Comparison of ENCODE assay signal across 2 cellular contexts in the genomic region with DNA sequence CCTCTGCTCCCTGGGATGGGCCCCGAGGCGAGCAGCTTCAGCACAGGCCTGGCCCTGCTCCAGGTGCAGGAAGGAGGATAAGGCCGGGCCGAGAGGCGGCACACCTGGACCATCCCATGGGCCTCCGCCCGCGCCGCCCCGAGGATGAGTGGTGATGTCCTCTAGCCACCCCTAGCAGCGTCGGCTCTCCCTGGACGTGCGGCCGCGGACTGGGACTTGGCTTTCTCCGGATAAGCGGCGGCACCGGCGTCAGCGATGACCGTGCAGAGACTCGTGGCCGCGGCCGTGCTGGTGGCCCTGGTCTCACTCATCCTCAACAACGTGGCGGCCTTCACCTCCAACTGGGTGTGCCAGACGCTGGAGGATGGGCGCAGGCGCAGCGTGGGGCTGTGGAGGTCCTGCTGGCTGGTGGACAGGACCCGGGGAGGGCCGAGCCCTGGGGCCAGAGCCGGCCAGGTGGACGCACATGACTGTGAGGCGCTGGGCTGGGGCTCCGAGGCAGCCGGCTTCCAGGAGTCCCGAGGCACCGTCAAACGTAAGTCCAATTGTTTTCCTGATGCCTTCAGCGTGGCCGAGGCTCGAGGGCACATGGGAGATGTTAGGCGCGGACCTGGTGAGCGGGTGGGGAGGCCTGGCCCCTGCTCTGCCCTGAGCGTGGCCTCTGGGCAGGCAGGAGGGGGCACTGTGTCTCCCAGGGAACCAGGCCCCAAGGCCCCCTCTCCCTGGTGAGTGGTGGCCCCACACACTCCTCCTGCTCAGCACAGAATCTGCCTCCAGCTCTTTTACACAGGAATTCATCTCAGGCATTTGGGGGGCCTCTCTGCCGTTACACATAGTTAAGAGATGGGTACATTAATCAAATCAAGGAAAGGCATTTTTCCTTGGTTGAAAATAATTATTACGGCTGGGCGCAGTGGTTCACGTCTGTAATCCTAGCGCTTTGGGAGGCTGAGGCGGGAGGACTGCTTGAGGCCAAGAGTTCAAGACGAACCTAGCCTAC.
TF ChIP-seq lines count a peak whose summit lies in the region.

No MANE protein-coding gene starts in this region.

TF ChIP-seq in SK-N-SH, 30 proteins besides CTCF, POLR2A, EP300 and RAD21 (continued from another document):
- TF ChIP-seq, protein P1, sequence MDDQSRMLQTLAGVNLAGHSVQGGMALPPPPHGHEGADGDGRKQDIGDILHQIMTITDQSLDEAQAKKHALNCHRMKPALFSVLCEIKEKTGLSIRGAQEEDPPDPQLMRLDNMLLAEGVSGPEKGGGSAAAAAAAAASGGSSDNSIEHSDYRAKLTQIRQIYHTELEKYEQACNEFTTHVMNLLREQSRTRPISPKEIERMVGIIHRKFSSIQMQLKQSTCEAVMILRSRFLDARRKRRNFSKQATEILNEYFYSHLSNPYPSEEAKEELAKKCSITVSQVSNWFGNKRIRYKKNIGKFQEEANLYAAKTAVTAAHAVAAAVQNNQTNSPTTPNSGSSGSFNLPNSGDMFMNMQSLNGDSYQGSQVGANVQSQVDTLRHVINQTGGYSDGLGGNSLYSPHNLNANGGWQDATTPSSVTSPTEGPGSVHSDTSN (IDR thresholded peaks at IDR 0.05): no peak
- no peak for TF ChIP-seq TEAD4 (IDR thresholded peaks at IDR 0.05; ENCODE audit: borderline replicate concordance, insufficient read depth)
- no peak for TF ChIP-seq GABPA (IDR thresholded peaks at IDR 0.05; ENCODE audit: low read depth)
- TF ChIP-seq FOXM1 (IDR thresholded peaks at IDR 0.05; ENCODE audit: low read depth): no peak
- no peak for TF ChIP-seq MXI1 (IDR thresholded peaks at IDR 0.05; ENCODE audit: low read depth, low read length)

TF ChIP-seq in SK-N-SH treated with all-trans-retinoic acid at 6 μM for 48 hours, 23 proteins besides CTCF, POLR2A, EP300 and RAD21 (continued from another document):
- TF ChIP-seq ARNTL (CRISPR knock-in tag; IDR thresholded peaks at IDR 0.05; ENCODE audit: borderline replicate concordance, low read depth): no peak
